Comparison of ENCODE assay signal across 9 cellular contexts in genomic region chr9:33375238-33375840, GRCh38. TPM values are rescaled to one million over a fixed set of nuclear protein-coding genes. Genes with fewer than 3 reads are reported as not detected.
DNase-seq lines count a peak whose midpoint lies in the region; ATAC-seq and TF ChIP-seq lines count a peak whose summit lies in the region.
"Had no signal": no experiment of that assay in that cellular context is flagged by ENCODE, and none has a peak within 500 bp of the region (broad histone marks: within the 10 kb centered on the region; RNA-seq: fewer than 3 reads in every experiment).

No MANE protein-coding gene starts in this region.

- TF ChIP-seq EP300 in esophagus muscularis mucosa (IDR thresholded peaks at IDR 0.05), result no peak
- no peak for TF ChIP-seq EP300 in neural cell (conservative IDR thresholded peaks at IDR 0.05; ENCODE audit: poor library complexity, severe bottlenecking)

- POLR2A ChIA-PET in PC-9 (lab: Charles Lee; ENCODE audit: unreplicated experiment), result interaction anchor here (0.6 to 0.7 kb wide), 2 partner anchors 15 to 85 kb away, joined by 6 to 12 read pairs; partner anchors contain the start of gene NFX1
- POLR2A ChIA-PET in CD8-positive, alpha-beta memory T cell (lab: Charles Lee), result interaction anchor here (0.9 kb wide), 1 partner anchor 72 kb away, joined by 3 read pairs; the partner anchor contains the start of gene AQP3

- peaks cover 0 to 28% (median 5%) of the 10 kb centered on the region in 3 donors for H3K36me3 Mint-ChIP-seq in CD8-positive, alpha-beta memory T cell

- no peak for ATAC-seq in HG02970 (IDR thresholded peaks at IDR 0.05; ENCODE audit: low FRiP score, unreplicated experiment)

- H2AFZ ChIP-seq in PC-9 (no peak overlapping the region), neural cell (ENCODE audit: low read depth, low read length) (no peak overlapping the region)

- TF ChIP-seq RAD21 in neural cell (conservative IDR thresholded peaks at IDR 0.05), result no peak

- H3K9me3 ChIP-seq in PC-9 (ENCODE audit: insufficient read depth, low read depth), result no peaks in the 10 kb centered on the region
- H3K9me3 ChIP-seq in esophagus muscularis mucosa, result no peaks in the 10 kb centered on the region
- H3K9me3 ChIP-seq in neural cell (ENCODE audit: low read length), result no peaks in the 10 kb centered on the region
- H3K9me3 ChIP-seq in CD8-positive, alpha-beta memory T cell (ENCODE audit: low read length), result no peaks in the 10 kb centered on the region

- CTCF ChIA-PET in PC-9 (lab: Charles Lee), result interaction anchor here (0.7 to 2.1 kb wide), 5 partner anchors 40 to 249 kb away, joined by 3 to 13 read pairs (median 7); partner anchors contain the start of gene AQP3
- CTCF ChIA-PET in CD8-positive, alpha-beta memory T cell (lab: Charles Lee), result interaction anchor here (0.6 to 4.8 kb wide), 22 partner anchors 8 to 346 kb away, joined by 3 to 62 read pairs (median 4); partner anchors contain the start of gene NOL6

- H3K27ac ChIP-seq in C4-2B (no peak overlapping the region), PC-9 (no peak overlapping the region), esophagus muscularis mucosa (replicated peaks in 1 of 4) (peak overlapping the region; percentile 37 to 57 (median 48)), neural cell (ENCODE audit: low read length) (no peak overlapping the region)
- H3K27ac ChIP-seq in CD8-positive, alpha-beta memory T cell (ENCODE audit: low read depth, low read length), result no peak overlapping the region

- H3K27me3 Mint-ChIP-seq in CD8-positive, alpha-beta memory T cell, result peaks cover 0 to 2% of the 10 kb centered on the region in 2 donors

- no peaks in the 10 kb centered on the region for H3K9me2 ChIP-seq in PC-9 (ENCODE audit: insufficient read depth)
- H3K9me2 ChIP-seq in neural cell (ENCODE audit: insufficient read depth, low read length), result no peaks in the 10 kb centered on the region

- H3K4me1 ChIP-seq in PC-9 (replicated peaks; ENCODE audit: insufficient read depth) (peaks cover 6% of the 10 kb centered on the region; the same call in 1 of the 2 replicates), esophagus muscularis mucosa (peaks cover 14 to 21% (median 17%) of the 10 kb centered on the region in 4 donors)
- no peaks in the 10 kb centered on the region for H3K4me1 ChIP-seq in CD8-positive, alpha-beta memory T cell (ENCODE audit: insufficient read depth, low read length)

- TF ChIP-seq CTCF in C4-2B (conservative IDR thresholded peaks at IDR 0.05) (peak; percentile 76), PC-9 (conservative IDR thresholded peaks at IDR 0.05) (peak; percentile 7; the same call in 1 of the 2 replicates), esophagus muscularis mucosa (IDR thresholded peaks at IDR 0.05) (peak in 1 of 3 experiments; percentile 14), neural cell (IDR thresholded peaks at IDR 0.05; ENCODE audit: poor library complexity, severe bottlenecking) (no peak)

- H3K9ac ChIP-seq in neural cell (ENCODE audit: low read length), result no peak overlapping the region

- DNase-seq in PC-9 (no peak), esophagus muscularis mucosa (ENCODE audit: extremely low spot score) (no peak), NCI-H748 treated with DMSO at 0.1 percent for 48 hours (lab: John Stamatoyannopoulos, UW) (no peak), H4 (ENCODE audit: low spot score) (no peak)
- no peak for DNase-seq in CD8-positive, alpha-beta memory T cell

- H3K4me1 Mint-ChIP-seq in CD8-positive, alpha-beta memory T cell, result peaks cover 5 to 7% (median 7%) of the 10 kb centered on the region in 3 donors

- H3K36me3 ChIP-seq in PC-9 (ENCODE audit: low read depth) (no peaks in the 10 kb centered on the region), esophagus muscularis mucosa (peaks cover 0 to 31% (median 20%) of the 10 kb centered on the region in 4 donors), neural cell (ENCODE audit: insufficient read depth, low read length) (peaks cover 8% of the 10 kb centered on the region)
- peaks cover 11% of the 10 kb centered on the region for H3K36me3 ChIP-seq in CD8-positive, alpha-beta memory T cell (ENCODE audit: insufficient read depth, low read length)

- H3K79me2 ChIP-seq in PC-9 (ENCODE audit: low read depth), result no peaks in the 10 kb centered on the region
- no peaks in the 10 kb centered on the region for H3K79me2 ChIP-seq in neural cell (replicated peaks; ENCODE audit: insufficient read depth, low read length)

- intact Hi-C loops in PC-9 (cut with micrococcal nuclease; ENCODE audit: unreplicated experiment) (loop anchor here (1.0 to 10.0 kb wide), 3 partner anchors 69 to 91 kb away; partner anchors contain the start of gene NFX1), esophagus muscularis mucosa (cut with DNase I) (loop anchor here (1.0 kb wide), 2 partner anchors 40 to 91 kb away; no protein-coding TSS in a partner anchor)

- no peaks in the 10 kb centered on the region for H3K9me3 Mint-ChIP-seq in CD8-positive, alpha-beta memory T cell

- H3K27me3 ChIP-seq in PC-9 (ENCODE audit: insufficient read depth, low read depth) (no peaks in the 10 kb centered on the region), esophagus muscularis mucosa (no peaks in the 10 kb centered on the region), neural cell (ENCODE audit: insufficient read depth, low read depth, low read length) (no peaks in the 10 kb centered on the region)
- no peaks in the 10 kb centered on the region for H3K27me3 ChIP-seq in CD8-positive, alpha-beta memory T cell (ENCODE audit: insufficient read depth, low read length, poor library complexity, severe bottlenecking)

- H4K20me1 ChIP-seq in PC-9 (ENCODE audit: insufficient read depth) (no peaks in the 10 kb centered on the region), neural cell (ENCODE audit: insufficient read depth) (no peaks in the 10 kb centered on the region)

- H3K27ac Mint-ChIP-seq in CD8-positive, alpha-beta memory T cell, result peak overlapping the region in 2 of 8 donors; percentile 79 to 84

- H3K4me3 ChIP-seq in PC-9 (no peak overlapping the region), esophagus muscularis mucosa (peak overlapping the region; percentile 20 to 28 (median 25)), neural cell (ENCODE audit: low read length) (no peak overlapping the region)
- no peak overlapping the region for H3K4me3 ChIP-seq in CD8-positive, alpha-beta memory T cell (ENCODE audit: low read length)

- H3F3A ChIP-seq in PC-9 (ENCODE audit: insufficient read depth, low read depth) (no peaks in the 10 kb centered on the region), neural cell (ENCODE audit: insufficient read depth, low read length, poor library complexity, severe bottlenecking) (no peaks in the 10 kb centered on the region)

- no peak for TF ChIP-seq POLR2A in esophagus muscularis mucosa (IDR thresholded peaks at IDR 0.05; ENCODE audit: low read depth)

- 59% methylated on average over 15 of the region's 15 CpGs for WGBS in esophagus muscularis mucosa

- H3K4me2 ChIP-seq in PC-9 (no peak overlapping the region), neural cell (ENCODE audit: low read length) (no peak overlapping the region)

- no peak overlapping the region for H3K4me3 Mint-ChIP-seq in CD8-positive, alpha-beta memory T cell

- no TSS peak for BruUV-seq in PC-9 (replicated peaks; lab: Mats Ljungman, UMichigan)

TF ChIP-seq in neural cell, 6 proteins besides CTCF, POLR2A, EP300 and RAD21:
- TF ChIP-seq TAF1 (IDR thresholded peaks at IDR 0.05; ENCODE audit: low read depth) (no peak), MXI1 (conservative IDR thresholded peaks at IDR 0.05; ENCODE audit: poor library complexity, severe bottlenecking) (no peak), SMC3 (conservative IDR thresholded peaks at IDR 0.05; ENCODE audit: poor library complexity) (peak; percentile 5), EZH2 (IDR thresholded peaks at IDR 0.05; ENCODE audit: borderline replicate concordance, insufficient read depth, low read length, poor library complexity, severe bottlenecking) (no peak), REST (IDR thresholded peaks at IDR 0.05; ENCODE audit: borderline replicate concordance) (no peak), POLR2AphosphoS5 (IDR thresholded peaks at IDR 0.05) (no peak)

RNA-seq across cellular contexts. Expression of gene AQP7, which starts 27.0 kb away (rescaled TPM):
- total RNA-seq in PC-9 (2021) (0.59 TPM in 1 of 2 replicates, not detected in the other), esophagus muscularis mucosa (1 to 10 TPM in 3 of 4 donors, under 1 TPM in 1; 0.33 to 1.8 (median 1.4) TPM)
- polyA plus RNA-seq in neural cell, result not detected in 2 replicates
- not detected in 2 replicates for polyA minus RNA-seq in neural cell
- total RNA-seq in H4 (2014; rRNA removed; shearing (Covaris generic)), result 0.97 TPM in 1 of 2 replicates, not detected in the other
- total RNA-seq in CD8-positive, alpha-beta memory T cell, result not detected
- not detected for polyA plus RNA-seq in CD8-positive, alpha-beta memory T cell
- total RNA-seq: NCI-H460 had no signal

Comparison
In these comparisons a context has a peak if more than half of its experiments do, and no peak if none do; other contexts are left out.
1. H3K27ac ChIP-seq: peak in esophagus muscularis mucosa (4 of 4); none in C4-2B (single experiment), PC-9 (single experiment), neural cell (single experiment) and CD8-positive, alpha-beta memory T cell (single experiment).
2. H3K4me3 ChIP-seq: peak in esophagus muscularis mucosa (4 of 4); none in PC-9 (single experiment), neural cell (single experiment) and CD8-positive, alpha-beta memory T cell (single experiment).